9 cellular contexts compared by ENCODE assay signal in genomic region chr17:44308865-44309264, GRCh38. TPM values are rescaled to one million over a fixed set of nuclear protein-coding genes. Genes with fewer than 3 reads are reported as not detected.
DNase-seq lines count a peak whose midpoint lies in the region; ATAC-seq, FAIRE-seq and TF ChIP-seq lines count a peak whose summit lies in the region.
"Had no signal": no experiment of that assay in that cellular context is flagged by ENCODE, and none has a peak within 500 bp of the region (broad histone marks: within the 10 kb centered on the region; RNA-seq: fewer than 3 reads in every experiment).

No MANE protein-coding gene starts in this region.

- H3K4me3 Mint-ChIP-seq in stimulated activated naive CD8-positive, alpha-beta T cell treated with anti-CD3 and anti-CD28 coated beads, Interleukin-15, amount 100 ng/mL, for 72 hours: peak overlapping the region; percentile 68 to 77
- H3K4me3 Mint-ChIP-seq in astrocyte (ENCODE audit: unreplicated experiment) (peak overlapping the region; percentile 75), memory B cell (peak overlapping the region; percentile 11)

- H3K9me3 ChIP-seq in astrocyte (ENCODE audit: insufficient read depth, low read depth, low read length) (no peaks in the 10 kb centered on the region), aorta (ENCODE audit: control insufficient read depth, low read length) (no peaks in the 10 kb centered on the region)

- H3K4me1 ChIP-seq in astrocyte (ENCODE audit: insufficient read depth, low read length) (peaks cover 3% of the 10 kb centered on the region), aorta (ENCODE audit: control insufficient read depth in 1 of 2, insufficient read depth in 2 of 2, low read length in 2 of 2) (no peaks in the 10 kb centered on the region)

- H3K4me2 ChIP-seq in astrocyte (ENCODE audit: low read length): peak overlapping the region; percentile 84

- H3K4me3 ChIP-seq in astrocyte (ENCODE audit: insufficient read depth, low read depth, low read length): no peak overlapping the region
- H3K4me3 ChIP-seq in aorta (ENCODE audit: low read length in 2 of 2): no peak overlapping the region

- H4K20me1 ChIP-seq in astrocyte (ENCODE audit: insufficient read depth, low read length): no peaks in the 10 kb centered on the region

- H3K36me3 ChIP-seq in astrocyte (ENCODE audit: insufficient read depth, low read length) (no peaks in the 10 kb centered on the region), aorta (ENCODE audit: control insufficient read depth in 1 of 2, insufficient read depth in 2 of 2, low read length in 1 of 2) (no peaks in the 10 kb centered on the region)

- H3K27ac Mint-ChIP-seq in stimulated activated naive CD8-positive, alpha-beta T cell treated with anti-CD3 and anti-CD28 coated beads, Interleukin-15, amount 100 ng/mL, for 72 hours: no peak overlapping the region
- H3K27ac Mint-ChIP-seq in astrocyte (ENCODE audit: unreplicated experiment): no peak overlapping the region
- no peak overlapping the region for H3K27ac Mint-ChIP-seq in memory B cell

- H3K79me2 ChIP-seq in astrocyte (ENCODE audit: insufficient read depth, low read length): no peaks in the 10 kb centered on the region

- no peak for TF ChIP-seq CTCF in astrocyte (IDR thresholded peaks at IDR 0.05; ENCODE audit: insufficient read depth, low read depth, low read length)

- no peak overlapping the region for H3K9ac ChIP-seq in astrocyte (ENCODE audit: low read length)

- H3K36me3 Mint-ChIP-seq in astrocyte (ENCODE audit: low read depth, unreplicated experiment) (peaks cover 2% of the 10 kb centered on the region), memory B cell (peaks cover under 1% of the 10 kb centered on the region)

- no peaks in the 10 kb centered on the region for H3K9me3 Mint-ChIP-seq in stimulated activated naive CD8-positive, alpha-beta T cell treated with anti-CD3 and anti-CD28 coated beads, Interleukin-15, amount 100 ng/mL, for 72 hours
- H3K9me3 Mint-ChIP-seq in astrocyte (ENCODE audit: unreplicated experiment): no peaks in the 10 kb centered on the region
- H3K9me3 Mint-ChIP-seq in memory B cell: no peaks in the 10 kb centered on the region

- no peak for DNase-seq in stimulated activated naive CD8-positive, alpha-beta T cell treated with anti-CD3 and anti-CD28 coated beads, Interleukin-15, amount 100 ng/mL, for 72 hours
- DNase-seq in stimulated activated naive CD8-positive, alpha-beta T cell treated with anti-CD3 and anti-CD28 coated beads, Interleukin-15, Interleukin-2, amounts not matched to agents 100 U/mL and 50 U/mL, for 24 hours: no peak
- DNase-seq in astrocyte (ENCODE audit: low read depth) (no peak), memory B cell (ENCODE audit: low spot score in 2 of 2) (no peak), aorta (no peak), OCI-M1 (lab: John Stamatoyannopoulos, UW) (no peak), NOMO-1 treated with DMSO at 0.1 percent for 48 hours (lab: John Stamatoyannopoulos, UW; ENCODE audit: unreplicated experiment) (no peak)
- DNase-seq in activated CD4-positive, alpha-beta T cell treated with anti-CD3 and anti-CD28 coated beads, Interleukin-2, amount 50 U/mL, for 1 hour: no peak

- H3K27me3 ChIP-seq in astrocyte (ENCODE audit: insufficient read depth, low read length): peaks cover 18% of the 10 kb centered on the region
- no peaks in the 10 kb centered on the region for H3K27me3 ChIP-seq in aorta (ENCODE audit: control insufficient read depth in 1 of 2, insufficient read depth in 2 of 2, low read length in 1 of 2)

- no peak overlapping the region for H3K27ac ChIP-seq in astrocyte (ENCODE audit: low read depth, low read length)
- H3K27ac ChIP-seq in aorta (ENCODE audit: low read depth in 1 of 2, low read length in 2 of 2): no peak overlapping the region

- no peak for FAIRE-seq in astrocyte (lab: Jason Lieb, UNC)

- H3K27me3 Mint-ChIP-seq in stimulated activated naive CD8-positive, alpha-beta T cell treated with anti-CD3 and anti-CD28 coated beads, Interleukin-15, amount 100 ng/mL, for 72 hours: peaks cover 76% of the 10 kb centered on the region
- H3K27me3 Mint-ChIP-seq in astrocyte (ENCODE audit: low read depth, unreplicated experiment) (peaks cover 27% of the 10 kb centered on the region), memory B cell (peaks cover 26% of the 10 kb centered on the region)

- peaks cover 29% of the 10 kb centered on the region for H3K4me1 Mint-ChIP-seq in stimulated activated naive CD8-positive, alpha-beta T cell treated with anti-CD3 and anti-CD28 coated beads, Interleukin-15, amount 100 ng/mL, for 72 hours
- H3K4me1 Mint-ChIP-seq in astrocyte (ENCODE audit: low read depth, unreplicated experiment) (peaks cover 4% of the 10 kb centered on the region), memory B cell (peaks cover 19% of the 10 kb centered on the region)

- H2AFZ ChIP-seq in astrocyte (ENCODE audit: low read depth, low read length): no peak overlapping the region

- WGBS in aorta, 2 donors: 1% methylated on average over 15 of the region's 15 CpGs

- ATAC-seq in stimulated activated naive CD8-positive, alpha-beta T cell treated with anti-CD3 and anti-CD28 coated beads, Interleukin-15, amount 100 ng/mL, for 72 hours: peak; percentile 29
- no peak for ATAC-seq in stimulated activated naive CD8-positive, alpha-beta T cell treated with anti-CD3 and anti-CD28 coated beads, Interleukin-15, Interleukin-2, amounts not matched to agents 100 U/mL and 50 U/mL, for 24 hours
- no peak for ATAC-seq in memory B cell (ENCODE audit: low read depth)
- ATAC-seq in aorta (ENCODE audit: low FRiP score): peak; percentile 8

- intact Hi-C loops in aorta (cut with DNase I): no loop called here

RNA-seq across cellular contexts. Expression of gene RUNDC3A, which starts 0.5 kb away (rescaled TPM):
- total RNA-seq in astrocyte (2.0 and 3.4 TPM in 2 replicates), aorta (under 1 TPM in 1 of 2 donors, not detected in 1; 0.75 TPM)
- under 1 TPM; 0.26 to 0.50 TPM for polyA plus RNA-seq in aorta

RNA-seq across cellular contexts. Expression of gene SLC25A39, which starts 15.8 kb away (rescaled TPM):
- total RNA-seq in astrocyte: 80.6 and 80.9 TPM in 2 replicates
- 10 to 100 TPM; 50.2 to 61.5 TPM for total RNA-seq in aorta
- 100 to 1,000 TPM in 1 of 2 donors, 10 to 100 TPM in 1; 54.6 to 107 TPM for polyA plus RNA-seq in aorta

RNA-seq across cellular contexts. Expression of gene GRN, which starts 36.2 kb away (rescaled TPM):
- total RNA-seq in astrocyte: 327 and 338 TPM in 2 replicates
- total RNA-seq in aorta: 100 to 1,000 TPM; 162 to 248 TPM
- polyA plus RNA-seq in aorta: 100 to 1,000 TPM; 125 to 145 TPM

RNA-seq across cellular contexts. Expression of gene SLC4A1, which starts 40.9 kb away (rescaled TPM):
- total RNA-seq in astrocyte: not detected in 2 replicates
- 10 to 100 TPM in 1 of 2 donors, 1 to 10 TPM in 1; 1.5 to 10.2 TPM for total RNA-seq in aorta
- polyA plus RNA-seq in aorta: under 1 TPM; 0.08 to 0.25 TPM
- total RNA-seq: RPMI7951 had no signal

RNA-seq across cellular contexts. Expression of gene FAM171A2, which starts 54.8 kb away (rescaled TPM):
- 18.2 and 22.8 TPM in 2 replicates for total RNA-seq in astrocyte
- 1 to 10 TPM in 1 of 2 donors, under 1 TPM in 1; 0.45 to 2.0 TPM for total RNA-seq in aorta
- polyA plus RNA-seq in aorta: under 1 TPM in 1 of 2 donors, not detected in 1; 0.05 TPM

Comparison
In these comparisons a context has a peak if more than half of its experiments do, and no peak if none do; other contexts are left out.
1. ATAC-seq: peak in stimulated activated naive CD8-positive, alpha-beta T cell treated with anti-CD3 and anti-CD28 coated beads, Interleukin-15, amount 100 ng/mL, for 72 hours (single experiment) and aorta (single experiment); none in stimulated activated naive CD8-positive, alpha-beta T cell treated with anti-CD3 and anti-CD28 coated beads, Interleukin-15, Interleukin-2, amounts not matched to agents 100 U/mL and 50 U/mL, for 24 hours (single experiment) and memory B cell (single experiment).
2. H3K4me3 Mint-ChIP-seq: peak in every context shown above with its lines; median percentile 75 in astrocyte; 72 in stimulated activated naive CD8-positive, alpha-beta T cell treated with anti-CD3 and anti-CD28 coated beads, Interleukin-15, amount 100 ng/mL, for 72 hours; 11 in memory B cell.